8 cellular contexts compared by ENCODE assay signal in the genomic region with DNA sequence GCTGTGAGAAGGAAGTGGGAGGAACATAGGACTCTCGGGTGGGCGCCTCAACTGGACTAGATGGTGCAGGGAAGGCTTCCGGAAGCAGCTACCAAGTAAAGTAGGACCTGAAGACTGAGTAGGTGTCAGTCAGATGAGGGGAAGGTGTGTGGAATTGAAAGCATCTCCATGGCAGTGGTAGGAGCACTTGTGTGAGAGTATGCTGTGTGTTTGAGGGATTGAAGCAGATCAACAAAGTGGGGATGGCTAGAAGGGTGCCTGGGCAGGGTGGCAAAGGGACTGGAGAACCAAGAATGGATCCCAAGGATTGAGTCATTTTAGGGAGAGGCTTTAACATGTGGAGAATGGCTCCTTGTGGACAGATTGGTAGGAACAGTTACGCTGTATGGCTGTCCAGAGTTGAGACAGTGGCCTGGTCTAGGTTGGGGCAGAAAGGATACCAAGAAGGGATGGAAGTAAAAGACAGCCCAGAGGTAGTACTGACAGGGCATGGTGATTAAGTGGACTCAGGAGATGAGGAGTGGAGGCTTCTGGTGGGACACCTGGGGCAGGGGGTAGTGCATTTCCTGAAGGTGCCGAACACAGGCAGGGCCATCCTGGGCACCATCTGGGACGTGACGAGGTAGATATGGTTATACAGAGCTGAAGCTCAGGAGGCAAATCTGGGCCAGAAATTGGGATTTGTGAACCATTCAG. TPM values are rescaled to one million over a fixed set of nuclear protein-coding genes. Genes with fewer than 3 reads are reported as not detected.
DNase-seq lines count a peak whose midpoint lies in the region; ATAC-seq and TF ChIP-seq lines count a peak whose summit lies in the region.

No MANE protein-coding gene starts in this region.

- peak overlapping the region; percentile 89 for H3K9ac ChIP-seq in endodermal cell (ENCODE audit: extremely low read depth, low read length, poor library complexity, severe bottlenecking)

- DNase-seq in Calu3 = no peak
- DNase-seq in Panc1 (ENCODE audit: low read depth, low spot score) = no peak
- no peak for DNase-seq in endodermal cell
- no peak for DNase-seq in ovary
- no peak for DNase-seq in GM13976 (ENCODE audit: low spot score)
- no peak for DNase-seq in GM19240 (ENCODE audit: insufficient read length, low spot score)
- no peak for DNase-seq in dedifferentiated amniotic fluid mesenchymal stem cell (ENCODE audit: extremely low spot score)
- DNase-seq in KG1 (lab: John Stamatoyannopoulos, UW) = no peak

- no peak for ATAC-seq in Panc1

- H3K36me3 Mint-ChIP-seq in Calu3 (ENCODE audit: insufficient read depth, unreplicated experiment) (peaks cover 46% of the 10 kb centered on the region), endodermal cell (ENCODE audit: low read depth) (peaks cover 26% of the 10 kb centered on the region)

- H3K4me1 ChIP-seq in Panc1 (ENCODE audit: control insufficient read depth, insufficient read depth, low read length) = peaks cover 17% of the 10 kb centered on the region
- H3K4me1 ChIP-seq in endodermal cell (ENCODE audit: control insufficient read depth, insufficient read depth, low read length) = no peaks in the 10 kb centered on the region
- peaks cover 22% of the 10 kb centered on the region for H3K4me1 ChIP-seq in ovary (ENCODE audit: insufficient read depth)

- in situ Hi-C loops in Panc1 (cut with HindIII; ENCODE audit: low pct_unique_long_range_greater_than_20kb, low sequenced_read_pairs) = no loop called here
- in situ Hi-C loops in GM13976 (cut with MboI; ENCODE audit: low sequenced_read_pairs, unreplicated experiment) = no loop called here

- intact Hi-C loops in Calu3 (cut with micrococcal nuclease; ENCODE audit: unreplicated experiment) = loop anchor here (10.0 kb wide), 1 partner anchor 147 kb away; a partner anchor contains a TSS
- intact Hi-C loops in Panc1 (cut with micrococcal nuclease; ENCODE audit: unreplicated experiment) = no loop called here
- intact Hi-C loops in ovary (cut with DNase I) = loop anchor here in 2 of 4 donors (10.0 kb wide), 2 partner anchors 147 to 167 kb away; a partner anchor contains a TSS

- H3K27ac ChIP-seq in Panc1 (ENCODE audit: low read length) (peak overlapping the region; percentile 92), endodermal cell (ENCODE audit: low read depth, low read length) (no peak overlapping the region), ovary (peak overlapping the region in 1 of 2 donors; percentile 16)

- peak overlapping the region; percentile 42 for H3K27ac Mint-ChIP-seq in Calu3 (ENCODE audit: unreplicated experiment)
- peak overlapping the region; percentile 99 for H3K27ac Mint-ChIP-seq in endodermal cell

- peak overlapping the region; percentile 90 to 94 for H3K4me3 ChIP-seq in Panc1 (ENCODE audit: low read depth in 2 of 2, low read length in 2 of 2)
- peak overlapping the region; percentile 84 for H3K4me3 ChIP-seq in endodermal cell (ENCODE audit: low read length)
- peak overlapping the region; percentile 60 for H3K4me3 ChIP-seq in ovary

- BruUV-seq in Calu3 (replicated peaks; lab: Mats Ljungman, UMichigan) (no TSS peak), Panc1 (replicated peaks; lab: Mats Ljungman, UMichigan) (TSS peak; percentile 64)

- CTCF ChIA-PET in Calu3 (lab: Charles Lee) (no interaction called here), Panc1 (lab: Charles Lee) (no interaction called here)

- peaks cover 28% of the 10 kb centered on the region for H3K4me1 Mint-ChIP-seq in Calu3 (ENCODE audit: low read depth, unreplicated experiment)
- H3K4me1 Mint-ChIP-seq in endodermal cell = peaks cover 24% of the 10 kb centered on the region

- TF ChIP-seq CTCF in Calu3 (IDR thresholded peaks at IDR 0.05; ENCODE audit: unreplicated experiment) (no peak), Panc1 (IDR thresholded peaks at IDR 0.05) (no peak), endodermal cell (conservative IDR thresholded peaks at IDR 0.05) (no peak), ovary (IDR thresholded peaks at IDR 0.05) (no peak), GM13976 (IDR thresholded peaks at IDR 0.05; ENCODE audit: borderline replicate concordance, control extremely low read depth, extremely low read depth, insufficient read depth, missing control alignments) (no peak)

- peak overlapping the region; percentile 74 for H3K4me3 Mint-ChIP-seq in Calu3 (ENCODE audit: low read depth, unreplicated experiment)
- H3K4me3 Mint-ChIP-seq in endodermal cell = peak overlapping the region; percentile 99

- WGBS in endodermal cell (ENCODE audit: insufficient coverage in 1 of 2, insufficient read length in 1 of 2), 2 experiments = 88 to 90% methylated on average over 4 to 7 of the region's 7 CpGs
- WGBS in ovary, 3 donors = 62 to 69% (median 63%) methylated on average over 7 of the region's 7 CpGs

- TF ChIP-seq EP300 in ovary (IDR thresholded peaks at IDR 0.05) = no peak

- H3K27me3 Mint-ChIP-seq in Calu3 (ENCODE audit: unreplicated experiment) = no peaks in the 10 kb centered on the region
- H3K27me3 Mint-ChIP-seq in endodermal cell (ENCODE audit: insufficient read depth) = no peaks in the 10 kb centered on the region

- no peaks in the 10 kb centered on the region; the same call in 1 of the 2 replicates for H3K36me3 ChIP-seq in Panc1 (ENCODE audit: control insufficient read depth, insufficient read depth, low read length)
- peaks cover 29% of the 10 kb centered on the region for H3K36me3 ChIP-seq in endodermal cell (ENCODE audit: control insufficient read depth, insufficient read depth, low read length)
- H3K36me3 ChIP-seq in ovary = no peaks in the 10 kb centered on the region

- H3K27me3 ChIP-seq in Panc1 (ENCODE audit: control insufficient read depth, insufficient read depth, low read length) (no peaks in the 10 kb centered on the region), endodermal cell (ENCODE audit: control insufficient read depth, insufficient read depth, low read length, poor library complexity, severe bottlenecking) (no peaks in the 10 kb centered on the region), ovary (no peaks in the 10 kb centered on the region)

- H3K9me3 ChIP-seq in Panc1 (ENCODE audit: control insufficient read depth, insufficient read depth, low read depth, low read length) = no peaks in the 10 kb centered on the region
- H3K9me3 ChIP-seq in endodermal cell (ENCODE audit: control insufficient read depth, low read length) = no peaks in the 10 kb centered on the region
- H3K9me3 ChIP-seq in ovary = no peaks in the 10 kb centered on the region

- H3K9me3 Mint-ChIP-seq in Calu3 (ENCODE audit: low read depth, unreplicated experiment) (no peaks in the 10 kb centered on the region), endodermal cell (no peaks in the 10 kb centered on the region)

- TF ChIP-seq POLR2A in ovary (IDR thresholded peaks at IDR 0.05) = no peak

- POLR2A ChIA-PET in Panc1 (lab: Charles Lee) = no interaction called here

RNA-seq across cellular contexts. Expression of a gene that starts 1.5 kb away (rescaled TPM):
- total RNA-seq in Calu3 (2022) (14.0 and 15.1 TPM in 2 replicates), Panc1 (2021; ENCODE audit: unreplicated experiment) (27.3 TPM), endodermal cell (10 to 100 TPM; 28.1 to 34.1 TPM), ovary (10 to 100 TPM in 6 of 7 donors, 1 to 10 TPM in 1; 1.4 to 44.7 (median 27.4) TPM)
- polyA plus RNA-seq in Panc1 (2012; ENCODE audit: insufficient read length) = 68.1 TPM
- polyA plus RNA-seq in endodermal cell (2013, experiment 1 of 2) = 36.0 TPM
- polyA plus RNA-seq in endodermal cell (2013, experiment 2 of 2) = 36.8 TPM
- 10 to 100 TPM in 1 of 2 donors, 1 to 10 TPM in 1; 7.7 to 53.0 TPM for polyA plus RNA-seq in ovary

RNA-seq across cellular contexts. Expression of a gene that starts 4.2 kb away (rescaled TPM):
- total RNA-seq in Calu3 (2022) (100 and 146 TPM in 2 replicates), Panc1 (2021; ENCODE audit: unreplicated experiment) (137 TPM), endodermal cell (100 to 1,000 TPM; 288 to 341 TPM), ovary (10 to 100 TPM; 19.6 to 76.6 (median 51.9) TPM)
- polyA plus RNA-seq in Panc1 (2012; ENCODE audit: insufficient read length) = 235 TPM
- 361 TPM for polyA plus RNA-seq in endodermal cell (2013, experiment 1 of 2)
- polyA plus RNA-seq in endodermal cell (2013, experiment 2 of 2) = 348 TPM
- 100 to 1,000 TPM in 1 of 2 donors, 10 to 100 TPM in 1; 46.6 to 129 TPM for polyA plus RNA-seq in ovary

RNA-seq across cellular contexts. Expression of a gene that starts 42.7 kb away (rescaled TPM):
- total RNA-seq in Calu3 (2022) = 0.26 TPM in 1 of 2 replicates, not detected in the other
- 0.39 TPM for total RNA-seq in Panc1 (2021; ENCODE audit: unreplicated experiment)
- polyA plus RNA-seq in Panc1 (2012; ENCODE audit: insufficient read length) = 0.17 TPM
- total RNA-seq in endodermal cell = under 1 TPM; 0.24 to 0.55 TPM
- polyA plus RNA-seq in endodermal cell (2013, experiment 1 of 2) = 0.21 TPM
- 0.04 TPM for polyA plus RNA-seq in endodermal cell (2013, experiment 2 of 2)
- total RNA-seq in ovary = 100 to 1,000 TPM in 2 of 7 donors, 10 to 100 TPM in 5; 31.3 to 114 (median 47.5) TPM
- polyA plus RNA-seq in ovary = 10 to 100 TPM; 21.4 to 50.7 TPM

Comparison
In these comparisons a context has a peak if more than half of its experiments do, and no peak if none do; other contexts are left out.
1. RNA of a gene that starts 42.7 kb away (total RNA-seq): 31.3 to 114 TPM in ovary; 0.24 to 0.55 TPM in endodermal cell, 0.39 TPM in Panc1 (single experiment) and 0.26 TPM in Calu3; every median in the first group is over 10 times any median in the second.
2. Peak in every context shown above with its lines, with median percentiles within 50 percentile points of each other: H3K4me3 ChIP-seq.